Comparison of ENCODE assay signal across 7 cellular contexts in the genomic region with DNA sequence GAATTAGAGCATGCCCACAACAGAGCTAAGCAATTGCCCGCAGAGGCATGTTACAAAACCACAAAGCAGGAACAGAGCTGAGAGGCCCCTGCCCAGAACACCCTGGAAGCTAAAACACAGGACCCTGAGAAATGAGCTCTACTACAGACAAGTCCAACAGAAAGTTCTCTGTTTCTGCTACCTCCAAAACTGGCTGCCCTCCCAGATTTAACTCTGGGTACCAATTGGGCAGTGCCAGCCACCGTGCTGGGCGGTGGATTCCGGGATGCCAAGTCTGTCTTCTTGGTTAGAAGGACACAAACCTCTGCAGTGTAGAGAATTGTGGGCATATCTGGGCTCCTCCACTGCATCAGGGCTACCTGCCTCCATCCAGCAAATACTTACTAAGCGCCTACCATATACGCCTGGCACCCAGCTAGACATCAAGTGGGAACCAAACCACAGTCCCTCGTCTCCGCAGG. TPM values are rescaled to one million over a fixed set of nuclear protein-coding genes. Genes with fewer than 3 reads are reported as not detected.
DNase-seq lines count a peak whose midpoint lies in the region; ATAC-seq and TF ChIP-seq lines count a peak whose summit lies in the region.

No MANE protein-coding gene starts in this region.

- H3K9me3 Mint-ChIP-seq in HFFc6, result no peaks in the 10 kb centered on the region

- TF ChIP-seq CTCF in HFFc6 (IDR thresholded peaks at IDR 0.05), result no peak
- TF ChIP-seq CTCF in SU-DHL-6 (IDR thresholded peaks at IDR 0.05; ENCODE audit: insufficient read depth, low read length, poor library complexity, severe bottlenecking), result no peak
- no peak for TF ChIP-seq CTCF in fibroblast of the aortic adventitia (IDR thresholded peaks at IDR 0.05; ENCODE audit: insufficient read depth, low read length)
- no peak for TF ChIP-seq CTCF in retinal pigment epithelial cell (conservative IDR thresholded peaks at IDR 0.05; ENCODE audit: low read depth, low read length)

- peaks cover 1% of the 10 kb centered on the region; the same call in 1 of the 2 replicates for H3K27me3 Mint-ChIP-seq in HFFc6 (ENCODE audit: insufficient read depth)

- no peaks in the 10 kb centered on the region for H4K20me1 ChIP-seq in SU-DHL-6 (ENCODE audit: low read depth, low read length)

- 0 out of 2 replicates have a peak, but pooled peaks cover 5% of the 10 kb centered on the region for H3K36me3 Mint-ChIP-seq in HFFc6 (ENCODE audit: low read depth)

- H2AFZ ChIP-seq in SU-DHL-6 (ENCODE audit: low read depth, low read length, severe bottlenecking), result no peak overlapping the region

- no peaks in the 10 kb centered on the region for H3K9me2 ChIP-seq in SU-DHL-6 (replicated peaks; ENCODE audit: insufficient read depth, low read length)

- 0 out of 2 replicates have a peak, but pooled peaks cover 5% of the 10 kb centered on the region for H3F3A ChIP-seq in SU-DHL-6 (ENCODE audit: insufficient read depth)

- peak overlapping the region; percentile 80 for H3K4me3 Mint-ChIP-seq in HFFc6

- no peak overlapping the region for H3K27ac ChIP-seq in SU-DHL-6 (ENCODE audit: low read depth, low read length)

- peak overlapping the region; percentile 13; the same call in 1 of the 2 replicates for H3K27ac Mint-ChIP-seq in HFFc6

- no peak overlapping the region for H3K9ac ChIP-seq in SU-DHL-6 (ENCODE audit: low read length)

- H3K4me3 ChIP-seq in SU-DHL-6 (ENCODE audit: insufficient read depth, low read length, poor library complexity, severe bottlenecking) (no peak overlapping the region), fibroblast of the aortic adventitia (ENCODE audit: low read depth, low read length) (peak overlapping the region; percentile 72), retinal pigment epithelial cell (ENCODE audit: low read length) (peak overlapping the region; percentile 64)

- H3K27me3 ChIP-seq in SU-DHL-6 (ENCODE audit: low read length), result no peaks in the 10 kb centered on the region

- H3K9me3 ChIP-seq in SU-DHL-6 (ENCODE audit: insufficient read depth, low read length), result no peaks in the 10 kb centered on the region

- H3K4me2 ChIP-seq in SU-DHL-6 (ENCODE audit: low read depth, low read length, poor library complexity, severe bottlenecking), result peak overlapping the region; percentile 56

- DNase-seq in HFFc6, result no peak
- no peak for DNase-seq in fibroblast of the aortic adventitia (ENCODE audit: low read depth)
- DNase-seq in retinal pigment epithelial cell (ENCODE audit: low read depth), result no peak
- DNase-seq in NCI-H1436 treated with DMSO at 0.1 percent for 48 hours (lab: John Stamatoyannopoulos, UW), result no peak

- H3K79me2 ChIP-seq in SU-DHL-6 (ENCODE audit: insufficient read depth, low read length), result no peaks in the 10 kb centered on the region

- H3K36me3 ChIP-seq in SU-DHL-6 (ENCODE audit: low read length), result no peaks in the 10 kb centered on the region

- H3K4me1 Mint-ChIP-seq in HFFc6 (ENCODE audit: low read depth), result peaks cover 13% of the 10 kb centered on the region

- no peak for ATAC-seq in HG03520 (IDR thresholded peaks at IDR 0.05; ENCODE audit: unreplicated experiment)
- no peak for ATAC-seq in GM18517 (IDR thresholded peaks at IDR 0.05; ENCODE audit: unreplicated experiment)

RNA-seq across cellular contexts. Expression of a gene that starts 1.0 kb away (rescaled TPM):
- total RNA-seq in HFFc6 (2021; fragmentation: NEBNext Ultra II Directional; extraction: Animal tissue kit (Norgen Biotek cat#: 25700)), result 10 to 100 TPM; 14.2 to 22.0 (median 18.8) TPM
- 13.3 and 16.8 TPM in 2 replicates for total RNA-seq in fibroblast of the aortic adventitia (ENCODE audit: low replicate concordance)

RNA-seq across cellular contexts. Expression of a gene that starts 55.9 kb away (rescaled TPM):
- 100 to 1,000 TPM in 3 of 6 experiments, 10 to 100 TPM in 3; 84.7 to 103 (median 99.7) TPM for total RNA-seq in HFFc6 (2021; fragmentation: NEBNext Ultra II Directional; extraction: Animal tissue kit (Norgen Biotek cat#: 25700))
- 148 and 256 TPM in 2 replicates for total RNA-seq in fibroblast of the aortic adventitia (ENCODE audit: low replicate concordance)
